ENCODE assay signal across 8 cellular contexts in genomic region chr12:71664411-71665108, GRCh38. TPM values are rescaled to one million over a fixed set of nuclear protein-coding genes. Genes with fewer than 3 reads are reported as not detected.
DNase-seq lines count a peak whose midpoint lies in the region; ATAC-seq and TF ChIP-seq lines count a peak whose summit lies in the region.

No MANE protein-coding gene starts in this region.

- no peaks in the 10 kb centered on the region for H3K9me3 ChIP-seq in RWPE2 (ENCODE audit: severe bottlenecking)
- H3K9me3 ChIP-seq in esophagus muscularis mucosa: no peaks in the 10 kb centered on the region
- H3K9me3 ChIP-seq in neutrophil: no peaks in the 10 kb centered on the region

- ATAC-seq in RWPE2 (ENCODE audit: low read depth): peak; percentile 37; the same call in 2 of the 3 replicates

- peaks cover 3% of the 10 kb centered on the region for H3K4me1 ChIP-seq in RWPE2 (ENCODE audit: insufficient read depth, poor library complexity, severe bottlenecking)
- H3K4me1 ChIP-seq in esophagus muscularis mucosa: peaks cover 22 to 46% (median 36%) of the 10 kb centered on the region in 4 donors
- H3K4me1 ChIP-seq in neutrophil (ENCODE audit: control insufficient read depth in 1 of 2, insufficient read depth in 1 of 2, low read depth in 1 of 2, low read length in 1 of 2): peaks cover 25 to 34% of the 10 kb centered on the region in 2 experiments

- DNase-seq in NCI-H748 (lab: John Stamatoyannopoulos, UW; ENCODE audit: unreplicated experiment) (peak; percentile 90), NCI-H748 treated with DMSO at 0.1 percent for 48 hours (lab: John Stamatoyannopoulos, UW) (no peak), HFFc6 (no peak), RWPE2 (ENCODE audit: low spot score) (no peak), esophagus muscularis mucosa (ENCODE audit: extremely low spot score) (no peak), GDM1 (lab: John Stamatoyannopoulos, UW) (no peak), NCI-H1417 treated with DMSO at 0.1 percent for 48 hours (lab: John Stamatoyannopoulos, UW) (no peak)

- peaks cover 33% of the 10 kb centered on the region for H3K4me1 Mint-ChIP-seq in HFFc6 (ENCODE audit: low read depth)

- peak overlapping the region; percentile 100 for H3K27ac Mint-ChIP-seq in HFFc6

- no peak for TF ChIP-seq EP300 in esophagus muscularis mucosa (IDR thresholded peaks at IDR 0.05)

- 3% methylated on average over 15 of the region's 20 CpGs for WGBS in esophagus muscularis mucosa

- peak overlapping the region; percentile 66 for H3K4me3 ChIP-seq in RWPE2 (ENCODE audit: severe bottlenecking)
- H3K4me3 ChIP-seq in esophagus muscularis mucosa: peak overlapping the region; percentile 77 to 87 (median 82)
- H3K4me3 ChIP-seq in neutrophil (ENCODE audit: low read depth in 1 of 2, low read length in 1 of 2): peak overlapping the region; percentile 92 to 94

- H3K36me3 ChIP-seq in RWPE2 (ENCODE audit: low read depth) (peaks cover 17% of the 10 kb centered on the region), esophagus muscularis mucosa (peaks cover 0 to 8% (median 3%) of the 10 kb centered on the region in 4 donors), neutrophil (peaks cover 7% of the 10 kb centered on the region)

- H3K36me3 Mint-ChIP-seq in HFFc6 (ENCODE audit: low read depth): peaks cover 30% of the 10 kb centered on the region

- peaks cover 2% of the 10 kb centered on the region for H3K27me3 Mint-ChIP-seq in HFFc6 (ENCODE audit: insufficient read depth)

- H3K27me3 ChIP-seq in RWPE2 (ENCODE audit: insufficient read depth, poor library complexity, severe bottlenecking) (no peaks in the 10 kb centered on the region), esophagus muscularis mucosa (no peaks in the 10 kb centered on the region), neutrophil (no peaks in the 10 kb centered on the region)

- TF ChIP-seq POLR2A in esophagus muscularis mucosa (IDR thresholded peaks at IDR 0.05; ENCODE audit: low read depth): no peak

- peak overlapping the region; percentile 97 for H3K4me3 Mint-ChIP-seq in HFFc6

- intact Hi-C loops in esophagus muscularis mucosa (cut with DNase I): loop anchor here (2.0 to 10.0 kb wide), 2 partner anchors 20 to 90 kb away; partner anchors contain the start of gene RAB21

- H3K9me3 Mint-ChIP-seq in HFFc6: peaks cover 4% of the 10 kb centered on the region; the same call in 1 of the 2 replicates

- peak overlapping the region; percentile 85 for H3K27ac ChIP-seq in RWPE2 (ENCODE audit: poor library complexity, severe bottlenecking)
- peak overlapping the region; percentile 94 to 96 (median 95) for H3K27ac ChIP-seq in esophagus muscularis mucosa (replicated peaks in 1 of 4)
- peak overlapping the region; percentile 96 for H3K27ac ChIP-seq in neutrophil

- TF ChIP-seq CTCF in HFFc6 (IDR thresholded peaks at IDR 0.05) (no peak), RWPE2 (IDR thresholded peaks at IDR 0.05; ENCODE audit: poor library complexity, severe bottlenecking) (no peak), esophagus muscularis mucosa (IDR thresholded peaks at IDR 0.05) (no peak), neutrophil (IDR thresholded peaks at IDR 0.05) (no peak)

RNA-seq across cellular contexts. Expression of gene THAP2, which starts 0.5 kb away (rescaled TPM):
- 1 to 10 TPM; 3.8 to 5.1 (median 4.4) TPM for total RNA-seq in HFFc6 (2021; fragmentation: NEBNext Ultra II Directional; extraction: Animal tissue kit (Norgen Biotek cat#: 25700))
- 1 to 10 TPM; 3.3 to 5.1 (median 3.7) TPM for total RNA-seq in esophagus muscularis mucosa

RNA-seq across cellular contexts. Expression of gene ZFC3H1, which starts 0.9 kb away (rescaled TPM):
- 10 to 100 TPM; 23.4 to 32.5 (median 30.5) TPM for total RNA-seq in HFFc6 (2021; fragmentation: NEBNext Ultra II Directional; extraction: Animal tissue kit (Norgen Biotek cat#: 25700))
- total RNA-seq in esophagus muscularis mucosa: 10 to 100 TPM; 19.4 to 44.0 (median 25.9) TPM

RNA-seq across cellular contexts. Expression of gene TMEM19, which starts 21.3 kb away (rescaled TPM):
- total RNA-seq in HFFc6 (2021; fragmentation: NEBNext Ultra II Directional; extraction: Animal tissue kit (Norgen Biotek cat#: 25700)): 10 to 100 TPM; 24.0 to 41.6 (median 33.9) TPM
- total RNA-seq in esophagus muscularis mucosa: 10 to 100 TPM in 3 of 4 donors, 1 to 10 TPM in 1; 9.6 to 24.2 (median 16.6) TPM
